ENCODE assay signal across 10 cellular contexts in genomic region chr12:108338915-108339657, GRCh38. TPM values are rescaled to one million over a fixed set of nuclear protein-coding genes. Genes with fewer than 3 reads are reported as not detected.
DNase-seq lines count a peak whose midpoint lies in the region; ATAC-seq and TF ChIP-seq lines count a peak whose summit lies in the region.
"Had no signal": no experiment of that assay in that cellular context is flagged by ENCODE, and none has a peak within 500 bp of the region (broad histone marks: within the 10 kb centered on the region; RNA-seq: fewer than 3 reads in every experiment).

Gene CMKLR1, minus strand, starts transcription at chr12:108339311. Its CDS starts 45,720 bp downstream, at chr12:108293591.

- peak within 1 kb of the TSS; percentile 50 to 74 for H3K4me3 ChIP-seq in aorta (ENCODE audit: low read length in 2 of 2)
- H3K4me3 ChIP-seq in BE2C (ENCODE audit: low read depth, low read length): no peak within 1 kb of the TSS

- H3K4me1 ChIP-seq in aorta (ENCODE audit: control insufficient read depth in 1 of 2, insufficient read depth in 2 of 2, low read length in 2 of 2): peaks cover 0 to 4% of the 10 kb centered on the region in 2 donors
- peaks cover 5% of the 10 kb centered on the region for H3K4me1 ChIP-seq in BE2C

- H3K9me3 ChIP-seq in aorta (ENCODE audit: control insufficient read depth, low read length) (no peaks in the 10 kb centered on the region), BE2C (no peaks in the 10 kb centered on the region; the same call in 1 of the 2 replicates)

- intact Hi-C loops in cardiac septum (cut with DNase I) (loop anchor here (5.0 kb wide), 1 partner anchor 37 kb away; no protein-coding TSS in a partner anchor), aorta (cut with DNase I) (loop anchor here in 1 of 2 donors (10.0 kb wide), 1 partner anchor 756 kb away; the partner anchor contains the start of genes ALKBH2 and UNG)

- no peak within 1 kb of the TSS for H3K4me3 Mint-ChIP-seq in stimulated activated naive CD8-positive, alpha-beta T cell treated with anti-CD3 and anti-CD28 coated beads, Interleukin-15, amount 100 ng/mL, for 72 hours
- H3K4me3 Mint-ChIP-seq in natural killer cell treated with Interleukin-12 subunit alpha and Interleukin-12 subunit beta and Interleukin-15 and Interleukin-18, amount 100 ng/mL, for 72 hours: peak within 1 kb of the TSS; percentile 88

- peak within 1 kb of the TSS in 1 of 2 donors; percentile 61 for H3K27ac Mint-ChIP-seq in stimulated activated naive CD8-positive, alpha-beta T cell treated with anti-CD3 and anti-CD28 coated beads, Interleukin-15, amount 100 ng/mL, for 72 hours
- peak within 1 kb of the TSS; percentile 79 to 91 for H3K27ac Mint-ChIP-seq in natural killer cell treated with Interleukin-12 subunit alpha and Interleukin-12 subunit beta and Interleukin-15 and Interleukin-18, amount 100 ng/mL, for 72 hours

- no peaks in the 10 kb centered on the region for H3K36me3 Mint-ChIP-seq in natural killer cell treated with Interleukin-12 subunit alpha and Interleukin-12 subunit beta and Interleukin-15 and Interleukin-18, amount 100 ng/mL, for 72 hours

- H3K27me3 Mint-ChIP-seq in stimulated activated naive CD8-positive, alpha-beta T cell treated with anti-CD3 and anti-CD28 coated beads, Interleukin-15, amount 100 ng/mL, for 72 hours: peaks cover 53% of the 10 kb centered on the region
- no peaks in the 10 kb centered on the region for H3K27me3 Mint-ChIP-seq in natural killer cell treated with Interleukin-12 subunit alpha and Interleukin-12 subunit beta and Interleukin-15 and Interleukin-18, amount 100 ng/mL, for 72 hours

- no peaks in the 10 kb centered on the region for H3K9me3 Mint-ChIP-seq in stimulated activated naive CD8-positive, alpha-beta T cell treated with anti-CD3 and anti-CD28 coated beads, Interleukin-15, amount 100 ng/mL, for 72 hours
- no peaks in the 10 kb centered on the region for H3K9me3 Mint-ChIP-seq in natural killer cell treated with Interleukin-12 subunit alpha and Interleukin-12 subunit beta and Interleukin-15 and Interleukin-18, amount 100 ng/mL, for 72 hours

- peak within 1 kb of the TSS; percentile 45 to 100 for H3K27ac ChIP-seq in aorta (ENCODE audit: low read depth in 1 of 2, low read length in 2 of 2)

- no peak for TF ChIP-seq CTCF in BE2C (IDR thresholded peaks at IDR 0.05; ENCODE audit: low read depth, low read length)

- WGBS in aorta, 2 donors: 0 to 1% methylated on average over 16 to 24 of the region's 24 CpGs

- H3K27me3 ChIP-seq in aorta (ENCODE audit: control insufficient read depth in 1 of 2, insufficient read depth in 2 of 2, low read length in 1 of 2) (no peaks in the 10 kb centered on the region), BE2C (no peaks in the 10 kb centered on the region)

- peaks cover 9% of the 10 kb centered on the region for H3K4me1 Mint-ChIP-seq in stimulated activated naive CD8-positive, alpha-beta T cell treated with anti-CD3 and anti-CD28 coated beads, Interleukin-15, amount 100 ng/mL, for 72 hours
- H3K4me1 Mint-ChIP-seq in natural killer cell treated with Interleukin-12 subunit alpha and Interleukin-12 subunit beta and Interleukin-15 and Interleukin-18, amount 100 ng/mL, for 72 hours (ENCODE audit: low read depth in 2 of 2): peaks cover 45 to 54% of the 10 kb centered on the region in 2 donors

- H3K36me3 ChIP-seq in aorta (ENCODE audit: control insufficient read depth in 1 of 2, insufficient read depth in 2 of 2, low read length in 1 of 2): no peaks in the 10 kb centered on the region
- no peaks in the 10 kb centered on the region for H3K36me3 ChIP-seq in BE2C

- no peak for DNase-seq in stimulated activated naive CD8-positive, alpha-beta T cell treated with anti-CD3 and anti-CD28 coated beads, Interleukin-15, amount 100 ng/mL, for 72 hours
- DNase-seq in stimulated activated naive CD8-positive, alpha-beta T cell treated with anti-CD3 and anti-CD28 coated beads, Interleukin-15, Interleukin-2, amounts not matched to agents 100 U/mL and 50 U/mL, for 24 hours: no peak
- DNase-seq in cardiac septum (ENCODE audit: low spot score) (peak; percentile 76), aorta (peak; percentile 85), NCI-H146 treated with DMSO at 0.1 percent for 48 hours (lab: John Stamatoyannopoulos, UW; ENCODE audit: unreplicated experiment) (no peak), BE2C (no peak)
- DNase-seq in natural killer cell treated with Interleukin-12 subunit alpha and Interleukin-12 subunit beta and Interleukin-15 and Interleukin-18, amount 100 ng/mL, for 72 hours (ENCODE audit: low spot score): peak; percentile 64
- DNase-seq: NCI-H146; stimulated activated CD4-positive, alpha-beta T cell treated with anti-CD3 and anti-CD28 coated beads, Interleukin-12 subunit alpha, Interleukin-12 subunit beta, amount 100 ng/mL, for 4 hours had no signal

- ATAC-seq in stimulated activated naive CD8-positive, alpha-beta T cell treated with anti-CD3 and anti-CD28 coated beads, Interleukin-15, amount 100 ng/mL, for 72 hours: peak; percentile 36
- ATAC-seq in stimulated activated naive CD8-positive, alpha-beta T cell treated with anti-CD3 and anti-CD28 coated beads, Interleukin-15, Interleukin-2, amounts not matched to agents 100 U/mL and 50 U/mL, for 24 hours: no peak
- peak; percentile 31 to 57 for ATAC-seq in natural killer cell treated with Interleukin-12 subunit alpha and Interleukin-12 subunit beta and Interleukin-15 and Interleukin-18, amount 100 ng/mL, for 72 hours
- peak; percentile 77 for ATAC-seq in aorta (ENCODE audit: low FRiP score)
- ATAC-seq in GM21619 (IDR thresholded peaks at IDR 0.05; ENCODE audit: unreplicated experiment): no peak

RNA-seq across cellular contexts. Expression of gene CMKLR1, which starts in this region (rescaled TPM):
- total RNA-seq in cardiac septum (21.0 TPM), aorta (10 to 100 TPM; 41.9 to 55.4 TPM)
- 1 to 10 TPM in 1 of 2 donors, under 1 TPM in 1; 0.26 to 1.1 TPM for total RNA-seq in natural killer cell treated with Interleukin-12 subunit alpha and Interleukin-12 subunit beta and Interleukin-15 and Interleukin-18, amount 100 ng/mL, for 72 hours
- polyA plus RNA-seq in aorta: 10 to 100 TPM in 1 of 2 donors, 1 to 10 TPM in 1; 9.1 to 11.6 TPM
- 0.36 TPM for polyA plus RNA-seq in BE2C (2012; ENCODE audit: insufficient read depth, insufficient read length, low read depth)

Comparison
In these comparisons a context has a peak if more than half of its experiments do, and no peak if none do; other contexts are left out.
1. RNA of gene CMKLR1 (total RNA-seq): 41.9 to 55.4 TPM in aorta and 21.0 TPM in cardiac septum (single experiment); 0.26 to 1.1 TPM in natural killer cell treated with Interleukin-12 subunit alpha and Interleukin-12 subunit beta and Interleukin-15 and Interleukin-18, amount 100 ng/mL, for 72 hours; every median in the first group is over 10 times any median in the second.
2. ATAC-seq: peak in stimulated activated naive CD8-positive, alpha-beta T cell treated with anti-CD3 and anti-CD28 coated beads, Interleukin-15, amount 100 ng/mL, for 72 hours (single experiment), natural killer cell treated with Interleukin-12 subunit alpha and Interleukin-12 subunit beta and Interleukin-15 and Interleukin-18, amount 100 ng/mL, for 72 hours (2 of 2) and aorta (single experiment); none in stimulated activated naive CD8-positive, alpha-beta T cell treated with anti-CD3 and anti-CD28 coated beads, Interleukin-15, Interleukin-2, amounts not matched to agents 100 U/mL and 50 U/mL, for 24 hours (single experiment) and GM21619 (single experiment).
3. DNase-seq: peak in cardiac septum (single experiment), natural killer cell treated with Interleukin-12 subunit alpha and Interleukin-12 subunit beta and Interleukin-15 and Interleukin-18, amount 100 ng/mL, for 72 hours (single experiment) and aorta (2 of 2); none in stimulated activated naive CD8-positive, alpha-beta T cell treated with anti-CD3 and anti-CD28 coated beads, Interleukin-15, amount 100 ng/mL, for 72 hours (0 of 2), stimulated activated naive CD8-positive, alpha-beta T cell treated with anti-CD3 and anti-CD28 coated beads, Interleukin-15, Interleukin-2, amounts not matched to agents 100 U/mL and 50 U/mL, for 24 hours (single experiment), NCI-H146 treated with DMSO at 0.1 percent for 48 hours (single experiment) and BE2C (single experiment).